Comparison of ENCODE assay signal across 8 cellular contexts in the genomic region with DNA sequence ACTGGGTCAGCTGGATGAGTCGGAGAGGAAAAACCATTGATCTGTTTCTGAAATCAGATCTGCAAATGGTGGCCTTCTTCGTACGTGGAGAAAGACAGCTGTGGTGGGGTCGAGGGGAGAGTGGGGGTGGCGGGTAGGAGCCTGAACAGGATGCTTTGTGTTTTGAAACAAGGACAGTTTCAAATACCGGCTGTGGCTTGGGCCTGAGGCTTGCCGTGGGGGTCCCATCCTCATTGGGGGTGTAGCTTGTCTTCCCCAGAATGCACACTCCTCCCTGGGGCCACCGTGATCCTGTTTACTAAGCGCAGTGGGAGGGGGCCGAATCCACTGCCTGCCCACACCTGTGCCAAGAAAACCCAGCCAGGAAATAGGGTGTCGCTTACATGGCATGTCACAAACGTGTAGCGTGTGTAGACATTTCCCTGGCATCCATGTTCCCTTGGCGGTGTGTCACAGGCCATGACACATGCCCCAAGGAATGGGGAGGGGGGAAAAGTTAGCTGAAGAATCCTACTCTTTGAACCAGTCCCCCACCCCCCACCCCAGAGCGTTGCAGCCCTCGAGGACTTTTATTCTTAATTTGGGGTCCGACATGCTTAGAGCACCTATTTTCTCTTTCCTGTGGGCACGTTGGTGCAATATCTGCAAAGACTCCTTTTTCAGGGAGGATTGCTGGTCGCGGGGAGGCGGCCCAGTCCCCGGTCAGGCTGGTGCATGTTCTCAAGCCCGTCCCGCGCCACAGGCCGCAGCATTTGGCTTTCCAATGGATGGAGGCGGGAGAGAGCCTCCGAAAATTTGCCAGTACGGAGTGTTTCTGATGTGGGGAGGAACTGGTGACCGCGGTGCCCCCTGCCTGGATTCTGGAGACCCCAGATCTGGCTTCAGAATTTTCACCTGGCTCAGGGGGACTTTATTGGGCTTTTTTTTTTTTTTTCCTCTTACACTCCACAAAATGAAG. TPM values are rescaled to one million over a fixed set of nuclear protein-coding genes. Genes with fewer than 3 reads are reported as not detected.
DNase-seq lines count a peak whose midpoint lies in the region; ATAC-seq and TF ChIP-seq lines count a peak whose summit lies in the region.

No MANE protein-coding gene starts in this region.

- H2AK5ac ChIP-seq in H9 (ENCODE audit: insufficient read length, low read length): no peak overlapping the region

- H3K27ac ChIP-seq in BLaER1 (peak overlapping the region; percentile 89), H9 (ENCODE audit: insufficient read length, low read depth, low read length) (no peak overlapping the region)

- H4K91ac ChIP-seq in H9 (ENCODE audit: insufficient read length, low read depth, low read length): no peak overlapping the region

- H3K4me1 Mint-ChIP-seq in H9: peaks cover 59 to 60% of the 10 kb centered on the region in 2 experiments
- peaks cover 63% of the 10 kb centered on the region for H3K4me1 Mint-ChIP-seq in activated T-cell treated with anti-CD3 and anti-CD28 coated beads, Interleukin-2, amount 50 U/mL, for 24 hours (ENCODE audit: low read depth)
- H3K4me1 Mint-ChIP-seq in glutamatergic neuron (ENCODE audit: low read depth, unreplicated experiment): peaks cover 54% of the 10 kb centered on the region

- H3K4me3 Mint-ChIP-seq in H9 (peak overlapping the region; percentile 76 to 87), glutamatergic neuron (ENCODE audit: unreplicated experiment) (peak overlapping the region; percentile 98)
- peak overlapping the region; percentile 84 for H3K4me3 Mint-ChIP-seq in activated T-cell treated with anti-CD3 and anti-CD28 coated beads, Interleukin-2, amount 50 U/mL, for 24 hours

- peaks cover 24% of the 10 kb centered on the region for H3K9me3 ChIP-seq in BLaER1
- H3K9me3 ChIP-seq in H9 (ENCODE audit: control insufficient read depth, low read depth, low read length): no peaks in the 10 kb centered on the region

- H3K23me2 ChIP-seq in H9 (ENCODE audit: insufficient read length, low read depth, low read length, poor library complexity, severe bottlenecking): peaks cover 13% of the 10 kb centered on the region

- H3K27ac Mint-ChIP-seq in H9 (peak overlapping the region; percentile 39 to 94 (median 84)), glutamatergic neuron (ENCODE audit: unreplicated experiment) (peak overlapping the region; percentile 98)
- H3K27ac Mint-ChIP-seq in activated T-cell treated with anti-CD3 and anti-CD28 coated beads, Interleukin-2, amount 50 U/mL, for 24 hours: peak overlapping the region; percentile 82

- H3K4me1 ChIP-seq in BLaER1: peaks cover 57% of the 10 kb centered on the region
- peaks cover 3% of the 10 kb centered on the region; the same call in 1 of the 2 replicates for H3K4me1 ChIP-seq in H9 (ENCODE audit: insufficient read depth, low read length)

- H3K79me1 ChIP-seq in H9 (ENCODE audit: insufficient read depth, low read depth, low read length, poor library complexity, severe bottlenecking): peaks cover 5% of the 10 kb centered on the region

- peaks cover 41% of the 10 kb centered on the region; the same call in 1 of the 2 replicates for H3K79me2 ChIP-seq in H9 (ENCODE audit: insufficient read depth, low read length)

- H3K36me3 ChIP-seq in BLaER1: peaks cover 32% of the 10 kb centered on the region

- no peak overlapping the region for H2BK12ac ChIP-seq in H9 (ENCODE audit: insufficient read length, low read depth, low read length)

- peaks cover 24% of the 10 kb centered on the region for H3K27me3 Mint-ChIP-seq in H9 (ENCODE audit: low read depth)
- peaks cover 3% of the 10 kb centered on the region for H3K27me3 Mint-ChIP-seq in activated T-cell treated with anti-CD3 and anti-CD28 coated beads, Interleukin-2, amount 50 U/mL, for 24 hours
- peaks cover 25% of the 10 kb centered on the region for H3K27me3 Mint-ChIP-seq in glutamatergic neuron (ENCODE audit: unreplicated experiment)

- H3K36me3 Mint-ChIP-seq in H9 (ENCODE audit: insufficient read depth in 1 of 3, low read depth in 3 of 3): peaks cover 0 to 12% (median 8%) of the 10 kb centered on the region in 3 experiments; a peak in 3 of 7 replicates
- H3K36me3 Mint-ChIP-seq in activated T-cell treated with anti-CD3 and anti-CD28 coated beads, Interleukin-2, amount 50 U/mL, for 24 hours (ENCODE audit: low read depth): peaks cover 20% of the 10 kb centered on the region
- no peaks in the 10 kb centered on the region for H3K36me3 Mint-ChIP-seq in glutamatergic neuron (ENCODE audit: unreplicated experiment)

- DNase-seq in H9 (no peak), glutamatergic neuron (no peak), retinal pigment epithelial cell (ENCODE audit: low read depth) (no peak), NCI-H2029 treated with DMSO at 0.1 percent for 48 hours (lab: John Stamatoyannopoulos, UW) (no peak)
- no peak for DNase-seq in activated T-cell treated with anti-CD3 and anti-CD28 coated beads, Interleukin-2, amount 50 U/mL, for 24 hours
- no peak for DNase-seq in central memory CD4-positive, alpha-beta T cell

- no peak overlapping the region for H2BK120ac ChIP-seq in H9 (ENCODE audit: low read depth, low read length, poor library complexity, severe bottlenecking)

- TF ChIP-seq CTCF in H9 (conservative IDR thresholded peaks at IDR 0.05) (no peak), glutamatergic neuron (IDR thresholded peaks at IDR 0.05; ENCODE audit: partially characterized antibody, unreplicated experiment) (no peak), retinal pigment epithelial cell (conservative IDR thresholded peaks at IDR 0.05; ENCODE audit: low read depth, low read length) (no peak)

- no peak overlapping the region for H2AFZ ChIP-seq in H9 (ENCODE audit: low read length)

- H3K4me3 ChIP-seq in BLaER1 (peak overlapping the region; percentile 84), retinal pigment epithelial cell (ENCODE audit: low read length) (peak overlapping the region; percentile 88)

- no CpG with 5 or more reads among the region's 31 CpGs for WGBS in H9 (ENCODE audit: extremely low coverage, insufficient read length, low lambda C conversion rate)

- H4K8ac ChIP-seq in H9 (replicated peaks; ENCODE audit: insufficient read length, low read depth, low read length): no peak overlapping the region

- no peak overlapping the region for H2BK5ac ChIP-seq in H9 (ENCODE audit: insufficient read length, low read length)

- H3K56ac ChIP-seq in H9 (ENCODE audit: insufficient read length, low read depth, low read length): no peak overlapping the region

- H3K9ac ChIP-seq in BLaER1: peak overlapping the region; percentile 95
- H3K9ac ChIP-seq in H9 (ENCODE audit: extremely low read depth, insufficient read length, low read length): peak overlapping the region; percentile 65

- no peaks in the 10 kb centered on the region for H3K9me3 Mint-ChIP-seq in H9
- peaks cover 12% of the 10 kb centered on the region for H3K9me3 Mint-ChIP-seq in activated T-cell treated with anti-CD3 and anti-CD28 coated beads, Interleukin-2, amount 50 U/mL, for 24 hours
- H3K9me3 Mint-ChIP-seq in glutamatergic neuron (ENCODE audit: unreplicated experiment): peaks cover 18% of the 10 kb centered on the region

- no peak overlapping the region for H3K23ac ChIP-seq in H9 (ENCODE audit: insufficient read length, low read depth, low read length)

- H3K4me2 ChIP-seq in BLaER1 (peak overlapping the region; percentile 93), H9 (ENCODE audit: insufficient read depth, insufficient read length, low read length) (peak overlapping the region; percentile 72)

- H4K5ac ChIP-seq in H9 (ENCODE audit: insufficient read length, low read depth, low read length): no peak overlapping the region

- H4K20me1 ChIP-seq in BLaER1 (peaks cover 53% of the 10 kb centered on the region), H9 (ENCODE audit: control insufficient read depth, insufficient read depth, insufficient read length) (no peaks in the 10 kb centered on the region)

- no peak for ATAC-seq in GM18870 (IDR thresholded peaks at IDR 0.05; ENCODE audit: unreplicated experiment)

- H3K18ac ChIP-seq in H9 (ENCODE audit: insufficient read length, low read depth, low read length): no peak overlapping the region

- H3K27me3 ChIP-seq in BLaER1: no peaks in the 10 kb centered on the region
- H3K27me3 ChIP-seq in H9 (ENCODE audit: insufficient read depth, low read length): peaks cover 4% of the 10 kb centered on the region; the same call in 1 of the 2 replicates

- no peak overlapping the region for H3K4ac ChIP-seq in H9 (ENCODE audit: low read depth, low read length)

- no peak overlapping the region for H2BK20ac ChIP-seq in H9 (ENCODE audit: low read depth, low read length, poor library complexity, severe bottlenecking)

- H3T11ph ChIP-seq in H9 (ENCODE audit: low read length): no peak overlapping the region

- H3K14ac ChIP-seq in H9 (ENCODE audit: insufficient read depth, low read length): no peak overlapping the region

- no peak overlapping the region for H2BK15ac ChIP-seq in H9 (ENCODE audit: low read depth, low read length)

RNA-seq across cellular contexts. Expression of a gene that starts 2.0 kb away (rescaled TPM):
- total RNA-seq in H9 (2021) (48.2 and 49.7 TPM in 2 replicates), glutamatergic neuron (ENCODE audit: unreplicated experiment) (163 TPM)
